1 cellular context compared by ENCODE assay signal in the genomic region with DNA sequence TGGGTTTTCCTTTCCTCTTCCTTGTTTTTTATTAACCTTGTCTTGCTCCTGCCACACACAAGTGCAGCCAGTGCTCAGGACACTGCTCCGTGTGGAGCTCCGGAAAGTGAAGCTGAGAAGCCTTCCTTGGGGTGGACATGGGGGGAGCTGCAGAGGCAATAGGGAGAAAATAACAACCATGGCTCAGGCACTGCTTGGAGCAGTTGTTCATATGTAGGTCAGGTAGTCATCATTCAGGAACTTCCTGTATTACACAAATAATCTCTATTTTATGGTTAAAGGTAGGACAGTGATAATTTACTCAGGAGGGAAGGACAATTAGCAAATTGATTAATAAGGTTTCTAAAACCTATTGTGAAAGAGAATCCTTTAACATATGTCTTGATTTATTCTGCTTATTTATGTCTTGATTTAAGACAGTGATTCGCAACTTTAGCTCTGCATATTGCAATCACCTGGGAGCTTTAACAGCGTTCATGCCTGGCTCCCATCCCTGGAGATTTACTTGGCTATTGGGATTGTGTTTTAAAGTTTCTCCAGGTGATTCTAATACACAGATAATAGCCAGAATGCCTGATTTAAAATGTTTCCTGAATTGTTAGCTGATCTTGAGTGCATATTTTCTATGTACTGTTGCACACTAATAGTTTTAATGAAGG.
TF ChIP-seq lines count a peak whose summit lies in the region.

No MANE protein-coding gene starts in this region.

TF ChIP-seq in GM12878, 131 proteins besides CTCF, POLR2A, EP300 and RAD21 (continued from another document):
- TF ChIP-seq USF2 (IDR thresholded peaks at IDR 0.05; ENCODE audit: borderline replicate concordance, low read depth, low read length) (no peak), ZNF622 (IDR thresholded peaks at IDR 0.05) (no peak), SP1 (IDR thresholded peaks at IDR 0.05; ENCODE audit: low read depth, low read length) (no peak)
TF ChIP-seq in GM12878: peak in this region for 0.
